In genomic region chr2:239359194-239359912, GRCh38 we compare ENCODE assay signal across 20 cellular contexts.
"Had no signal": no experiment of that assay in that cellular context is flagged by ENCODE, and none has a peak within 500 bp of the region (broad histone marks: within the 10 kb centered on the region; RNA-seq: fewer than 3 reads in every experiment).

No MANE protein-coding gene starts in this region.

- H3K27me3 ChIP-seq: cardiac muscle cell, vagina had no signal

- H3K27me3 Mint-ChIP-seq: activated CD4-positive, alpha-beta T cell treated with anti-CD3 and anti-CD28 coated beads, Interleukin-2, amount 10 ng/mL, durations not matched to agents 7 days and 5 days; activated T-helper 17 cell treated with anti-CD3 and anti-CD28 coated beads, Interleukin-2, amount 50 U/mL, for 72 hours; naive B cell had no signal

- H3K27ac ChIP-seq: cardiac muscle cell, epithelial cell of prostate, lower lobe of right lung, prostate gland, thoracic aorta, vagina had no signal

- H3K36me3 ChIP-seq: cardiac muscle cell, lower lobe of right lung, prostate gland, thoracic aorta, vagina had no signal

- ATAC-seq: activated T-helper 17 cell treated with anti-CD3 and anti-CD28 coated beads, Interleukin-2, amount 50 U/mL, for 72 hours; lower lobe of right lung had no signal

- H3K4me3 ChIP-seq: cardiac muscle cell, lower lobe of right lung, prostate gland, thoracic aorta, vagina had no signal

- H3K9me3 ChIP-seq: prostate gland, thoracic aorta, vagina had no signal

- H3K4me3 Mint-ChIP-seq: activated CD4-positive, alpha-beta T cell treated with anti-CD3 and anti-CD28 coated beads, Interleukin-2, amount 10 ng/mL, durations not matched to agents 7 days and 5 days; activated naive CD4-positive, alpha-beta T cell treated with anti-CD3 and anti-CD28 coated beads for 36 hours; activated T-helper 17 cell treated with anti-CD3 and anti-CD28 coated beads, Interleukin-2, amount 50 U/mL, for 72 hours; T-helper 1 cell treated with Interleukin-12 subunit alpha and Interleukin-12 subunit beta and Interleukin-4 antibody, amounts not matched to agents 30 μg/mL and 1 μg/mL, for 36 hours had no signal

- H3K27ac Mint-ChIP-seq: activated CD4-positive, alpha-beta T cell treated with anti-CD3 and anti-CD28 coated beads, Interleukin-2, amount 10 ng/mL, durations not matched to agents 7 days and 5 days; activated naive CD4-positive, alpha-beta T cell treated with anti-CD3 and anti-CD28 coated beads for 36 hours; activated T-helper 17 cell treated with anti-CD3 and anti-CD28 coated beads, Interleukin-2, amount 50 U/mL, for 72 hours; T-helper 1 cell treated with Interleukin-12 subunit alpha and Interleukin-12 subunit beta and Interleukin-4 antibody, amounts not matched to agents 30 μg/mL and 1 μg/mL, for 36 hours had no signal

- DNase-seq: activated CD4-positive, alpha-beta T cell treated with anti-CD3 and anti-CD28 coated beads, Interleukin-2, amount 10 ng/mL, durations not matched to agents 7 days and 5 days; activated CD4-positive, CD25-positive, alpha-beta regulatory T cell; activated naive CD4-positive, alpha-beta T cell treated with anti-CD3 and anti-CD28 coated beads for 36 hours; activated T-cell treated with anti-CD3 and anti-CD28 coated beads for 4 hours; cortex of kidney; effector memory CD4-positive, alpha-beta T cell; midbrain; naive B cell; nucleus accumbens; stimulated activated CD4-positive, alpha-beta T cell treated with anti-CD3 and anti-CD28 coated beads, Interleukin-12 subunit alpha, Interleukin-12 subunit beta, amount 100 ng/mL, for 4 hours; stimulated activated CD4-positive, alpha-beta T cell treated with anti-CD3 and anti-CD28 coated beads, Interleukin-2, amount 100 ng/mL, for 48 hours; stimulated activated naive CD4-positive, alpha-beta T cell treated with Interleukin-2 at 50 U/mL for 16 hours had no signal
